Comparison of ENCODE assay signal across 8 cellular contexts in genomic region chrX:133838761-133839676, GRCh38.
DNase-seq lines count a peak whose midpoint lies in the region; ATAC-seq, FAIRE-seq and TF ChIP-seq lines count a peak whose summit lies in the region.

No MANE protein-coding gene starts in this region.

- intact Hi-C loops in aorta (cut with DNase I): no loop called here

- no peaks in the 10 kb centered on the region for H3K9me3 ChIP-seq in aorta (ENCODE audit: control insufficient read depth, low read length)

- 57 to 72% methylated on average over 5 of the region's 5 CpGs for WGBS in aorta, 2 donors

- POLR2A ChIA-PET in GM10248 (lab: Yijun Ruan, JAX): no interaction called here

- CTCF ChIA-PET in GM10248 (lab: Yijun Ruan, JAX): interaction anchor here (1.2 to 1.3 kb wide), 2 partner anchors 11 to 22 kb away, joined by 3 read pairs; no protein-coding TSS in a partner anchor

- no peak overlapping the region for H3K4me3 ChIP-seq in bronchial epithelial cell (ENCODE audit: low read depth, low read length)
- no peak overlapping the region for H3K4me3 ChIP-seq in aorta (ENCODE audit: low read length in 2 of 2)

- ATAC-seq in aorta (ENCODE audit: low FRiP score): no peak
- ATAC-seq in HG02588 (IDR thresholded peaks at IDR 0.05; ENCODE audit: unreplicated experiment): no peak
- no peak for ATAC-seq in HG03108 (IDR thresholded peaks at IDR 0.05; ENCODE audit: unreplicated experiment)

- no peak for FAIRE-seq in bronchial epithelial cell (lab: Jason Lieb, UNC)

- H3K36me3 ChIP-seq in bronchial epithelial cell (ENCODE audit: control insufficient read depth, insufficient read depth, low read length): no peaks in the 10 kb centered on the region
- H3K36me3 ChIP-seq in aorta (ENCODE audit: control insufficient read depth in 1 of 2, insufficient read depth in 2 of 2, low read length in 1 of 2): no peaks in the 10 kb centered on the region

- peak; percentile 32 for TF ChIP-seq CTCF in GM10248 (IDR thresholded peaks at IDR 0.05; ENCODE audit: control extremely low read depth, extremely low read depth, low read depth, missing control alignments)
- TF ChIP-seq CTCF in bronchial epithelial cell (IDR thresholded peaks at IDR 0.05; ENCODE audit: insufficient read depth, low read length, severe bottlenecking): peak; percentile 31

- DNase-seq in Ammon's horn (ENCODE audit: low spot score) (peak; percentile 14), GM10248 (ENCODE audit: extremely low spot score) (peak; percentile 16), OCI-M1 (lab: John Stamatoyannopoulos, UW) (peak; percentile 44), bronchial epithelial cell (ENCODE audit: low read depth) (peak; percentile 26), lung microvascular endothelial cell (ENCODE audit: low read depth in 2 of 2) (peak; percentile 26 to 35), aorta (no peak)

- no peak overlapping the region for H3K27ac ChIP-seq in aorta (ENCODE audit: low read depth in 1 of 2, low read length in 2 of 2)

- H3K27me3 ChIP-seq in bronchial epithelial cell (ENCODE audit: control insufficient read depth, insufficient read depth, low read length) (no peaks in the 10 kb centered on the region), aorta (ENCODE audit: control insufficient read depth in 1 of 2, insufficient read depth in 2 of 2, low read length in 1 of 2) (no peaks in the 10 kb centered on the region)

- no peaks in the 10 kb centered on the region for H3K4me1 ChIP-seq in aorta (ENCODE audit: control insufficient read depth in 1 of 2, insufficient read depth in 2 of 2, low read length in 2 of 2)

Comparison
In these comparisons a context has a peak if more than half of its experiments do, and no peak if none do; other contexts are left out.
1. DNase-seq: peak in Ammon's horn (single experiment), GM10248 (single experiment), OCI-M1 (single experiment), bronchial epithelial cell (single experiment) and lung microvascular endothelial cell (2 of 2); none in aorta (0 of 2).